Comparison of ENCODE assay signal across 8 cellular contexts in genomic region chr5:115379622-115380344, GRCh38.
A peak's percentile ranks its signal among the peaks of the same experiment; 100 is the strongest.
DNase-seq lines count a peak whose midpoint lies in the region; ATAC-seq and TF ChIP-seq lines count a peak whose summit lies in the region.

No MANE protein-coding gene starts in this region.

- H3K9ac ChIP-seq in mammary epithelial cell (ENCODE audit: insufficient read depth, low read length), result no peak overlapping the region

- no TSS peak for BruUV-seq in mammary epithelial cell (replicated peaks; lab: Mats Ljungman, UMichigan)

- TF ChIP-seq CTCF in mammary epithelial cell (conservative IDR thresholded peaks at IDR 0.05 in 1 of 2, IDR thresholded peaks at IDR 0.05 in 1 of 2; ENCODE audit: extremely low read depth in 1 of 2, insufficient read depth in 1 of 2, low read depth in 1 of 2, low read length in 2 of 2) (no peak), coronary artery (IDR thresholded peaks at IDR 0.05) (no peak), chondrocyte (IDR thresholded peaks at IDR 0.05) (no peak)

- ATAC-seq in GM19463 (IDR thresholded peaks at IDR 0.05; ENCODE audit: unreplicated experiment) (peak; percentile 77), HG03565 (IDR thresholded peaks at IDR 0.05; ENCODE audit: unreplicated experiment) (peak; percentile 69)

- H3K4me3 ChIP-seq in mammary epithelial cell (replicated peaks in 1 of 3; ENCODE audit: insufficient read depth in 1 of 3, low read depth in 2 of 3, low read length in 3 of 3) (no peak overlapping the region), coronary artery (no peak overlapping the region)

- H2AFZ ChIP-seq in mammary epithelial cell (ENCODE audit: low read depth, low read length), result no peak overlapping the region

- H3K4me1 Mint-ChIP-seq in chondrocyte (ENCODE audit: low read depth), result peaks cover 11% of the 10 kb centered on the region

- dilution Hi-C loops in mammary epithelial cell (cut with HindIII; ENCODE audit: low sequenced_read_pairs), result no loop called here

- H3K4me3 Mint-ChIP-seq in chondrocyte (ENCODE audit: unreplicated experiment), result no peak overlapping the region

- no peaks in the 10 kb centered on the region for H3K79me2 ChIP-seq in mammary epithelial cell (ENCODE audit: insufficient read depth, low read length)

- H3K27me3 Mint-ChIP-seq in chondrocyte (ENCODE audit: low read depth), result peaks cover 2% of the 10 kb centered on the region

- intact Hi-C loops in mammary epithelial cell (cut with micrococcal nuclease), result loop anchor here (1.0 to 5.0 kb wide), 2 partner anchors 83 to 164 kb away; no protein-coding TSS in a partner anchor

- CTCF ChIA-PET in mammary epithelial cell (lab: Charles Lee; ENCODE audit: low non-redundant PET), result interaction anchor here (0.6 to 0.7 kb wide), 3 partner anchors 13 to 196 kb away, joined by 3 to 6 read pairs (median 4); no protein-coding TSS in a partner anchor

- H3K4me1 ChIP-seq in mammary epithelial cell (ENCODE audit: insufficient read depth, low read length), result peaks cover 21% of the 10 kb centered on the region

- DNase-seq in DMS53 treated with DMSO at 0.1 percent for 48 hours (lab: John Stamatoyannopoulos, UW; ENCODE audit: unreplicated experiment) (peak; percentile 90), mammary epithelial cell (peak; percentile 83), coronary artery (ENCODE audit: low spot score) (no peak), chondrocyte (ENCODE audit: low spot score) (no peak), GM19240 (ENCODE audit: insufficient read length, low spot score) (no peak), SW 1271 (lab: John Stamatoyannopoulos, UW) (no peak)

- no peaks in the 10 kb centered on the region for H3K36me3 Mint-ChIP-seq in chondrocyte (ENCODE audit: low read depth)

- H3K27ac ChIP-seq in mammary epithelial cell (ENCODE audit: insufficient read depth, low read depth, low read length) (no peak overlapping the region), coronary artery (no peak overlapping the region)

- H3K4me2 ChIP-seq in mammary epithelial cell (ENCODE audit: insufficient read depth, low read depth, low read length), result no peak overlapping the region

- no peaks in the 10 kb centered on the region for H3K9me3 ChIP-seq in mammary epithelial cell (replicated peaks; ENCODE audit: insufficient read depth, low read length)

- H3K27ac Mint-ChIP-seq in chondrocyte (ENCODE audit: unreplicated experiment), result no peak overlapping the region

- 49% methylated on average over 7 of the region's 8 CpGs for WGBS in mammary epithelial cell (ENCODE audit: low coverage, missing lambda C conversion rate)

- no peaks in the 10 kb centered on the region for H3K36me3 ChIP-seq in mammary epithelial cell (ENCODE audit: insufficient read depth, low read length)

- H4K20me1 ChIP-seq in mammary epithelial cell (ENCODE audit: insufficient read depth, low read length), result no peaks in the 10 kb centered on the region

- H3K9me3 Mint-ChIP-seq in chondrocyte (ENCODE audit: low read depth), result no peaks in the 10 kb centered on the region

- in situ Hi-C loops in mammary epithelial cell (cut with MboI; ENCODE audit: low sequenced_read_pairs in 2 of 2), result loop anchor here in 1 of 2 donors (10.0 kb wide), 1 partner anchor 195 kb away; no protein-coding TSS in a partner anchor

- no peaks in the 10 kb centered on the region for H3K27me3 ChIP-seq in mammary epithelial cell (ENCODE audit: insufficient read depth, low read length)

Comparison
In these comparisons a context has a peak if more than half of its experiments do, and no peak if none do; other contexts are left out.
1. DNase-seq: peak in DMS53 treated with DMSO at 0.1 percent for 48 hours (single experiment) and mammary epithelial cell (single experiment); none in coronary artery (single experiment), chondrocyte (single experiment), GM19240 (single experiment) and SW 1271 (0 of 2).